In genomic region chr13:90416519-90416918, GRCh38 we compare ENCODE assay signal across 16 cellular contexts.
DNase-seq lines count a peak whose midpoint lies in the region; ATAC-seq and TF ChIP-seq lines count a peak whose summit lies in the region.
"Had no signal": no experiment of that assay in that cellular context is flagged by ENCODE, and none has a peak within 500 bp of the region (broad histone marks: within the 10 kb centered on the region; RNA-seq: fewer than 3 reads in every experiment).

No MANE protein-coding gene starts in this region.

- H3K36me3 ChIP-seq in MG63: no peaks in the 10 kb centered on the region
- H3K36me3 ChIP-seq: tibial nerve had no signal

- H3K4me3 ChIP-seq in AG09309 (ENCODE audit: control insufficient read depth, low read depth, low read length) (no peak overlapping the region), MG63 (no peak overlapping the region)
- H3K4me3 ChIP-seq: tibial nerve had no signal

- no peak for TF ChIP-seq CTCF in AG09309 (IDR thresholded peaks at IDR 0.05; ENCODE audit: control insufficient read depth, insufficient read depth, low read depth, low read length, missing control alignments)
- TF ChIP-seq CTCF in mesothelial cell of epicardium (IDR thresholded peaks at IDR 0.05; ENCODE audit: unreplicated experiment): no peak

- H3K27me3 Mint-ChIP-seq in mesothelial cell of epicardium (ENCODE audit: low read depth): no peaks in the 10 kb centered on the region
- H3K27me3 Mint-ChIP-seq: activated T-cell treated with anti-CD3 and anti-CD28 coated beads, Interleukin-2, amount 50 U/mL, for 24 hours had no signal

- H3K9me3 Mint-ChIP-seq in mesothelial cell of epicardium: peaks cover 12% of the 10 kb centered on the region
- H3K9me3 Mint-ChIP-seq: activated T-cell treated with anti-CD3 and anti-CD28 coated beads, Interleukin-2, amount 50 U/mL, for 24 hours; WTC11 had no signal

- peak overlapping the region; percentile 19 for H3K27ac Mint-ChIP-seq in mesothelial cell of epicardium
- H3K27ac Mint-ChIP-seq: activated T-cell treated with anti-CD3 and anti-CD28 coated beads, Interleukin-2, amount 50 U/mL, for 24 hours had no signal

- H3K36me3 Mint-ChIP-seq in mesothelial cell of epicardium: no peaks in the 10 kb centered on the region
- H3K36me3 Mint-ChIP-seq: WTC11 had no signal

- H3K9me3 ChIP-seq in MG63: no peaks in the 10 kb centered on the region
- H3K9me3 ChIP-seq: tibial nerve had no signal

- peaks cover 12% of the 10 kb centered on the region for H3K4me1 Mint-ChIP-seq in mesothelial cell of epicardium

- DNase-seq in AG09309 (ENCODE audit: low read depth) (peak; percentile 55), MG63 (peak; percentile 28), cerebellar cortex (ENCODE audit: low spot score) (peak; percentile 67), mesothelial cell of epicardium (ENCODE audit: low spot score in 2 of 2, unreplicated experiment in 2 of 2) (no peak), DMS 273 (lab: John Stamatoyannopoulos, UW; ENCODE audit: unreplicated experiment) (no peak), NCI-H1694 (lab: John Stamatoyannopoulos, UW) (no peak), COLO668 (lab: John Stamatoyannopoulos, UW; ENCODE audit: unreplicated experiment) (no peak)
- DNase-seq: activated T-cell treated with anti-CD3 and anti-CD28 coated beads, Interleukin-2, amount 50 U/mL, for 24 hours; aorta; NCI-H1048; NCI-H526 treated with DMSO at 0.1 percent for 48 hours; SHP77 had no signal

- H3K4me3 Mint-ChIP-seq in mesothelial cell of epicardium: no peak overlapping the region
- H3K4me3 Mint-ChIP-seq: activated T-cell treated with anti-CD3 and anti-CD28 coated beads, Interleukin-2, amount 50 U/mL, for 24 hours; WTC11 had no signal

- no peaks in the 10 kb centered on the region for H3K27me3 ChIP-seq in MG63
- H3K27me3 ChIP-seq: tibial nerve had no signal

- no peak for ATAC-seq in HG03280 (IDR thresholded peaks at IDR 0.05; ENCODE audit: unreplicated experiment)
- ATAC-seq: sciatic nerve, WTC11 had no signal

Comparison
In these comparisons a context has a peak if more than half of its experiments do, and no peak if none do; other contexts are left out.
1. DNase-seq: peak in AG09309 (single experiment), MG63 (single experiment) and cerebellar cortex (single experiment); none in mesothelial cell of epicardium (0 of 2), DMS 273 (single experiment), NCI-H1694 (single experiment) and COLO668 (single experiment).